Comparison of ENCODE assay signal across 10 cellular contexts in genomic region chr1:42817440-42817767, GRCh38. TPM values are rescaled to one million over a fixed set of nuclear protein-coding genes. Genes with fewer than 3 reads are reported as not detected.
DNase-seq lines count a peak whose midpoint lies in the region; ATAC-seq and TF ChIP-seq lines count a peak whose summit lies in the region.
"Had no signal": no experiment of that assay in that cellular context is flagged by ENCODE, and none has a peak within 500 bp of the region (broad histone marks: within the 10 kb centered on the region; RNA-seq: fewer than 3 reads in every experiment).

No MANE protein-coding gene starts in this region.

- no peaks in the 10 kb centered on the region for H3K9me2 ChIP-seq in GM23338 (ENCODE audit: insufficient read depth)

- H3K9me3 Mint-ChIP-seq in GM23338 (no peaks in the 10 kb centered on the region), T-cell (no peaks in the 10 kb centered on the region)
- H3K9me3 Mint-ChIP-seq in stimulated activated effector memory CD8-positive, alpha-beta T cell treated with anti-CD3 and anti-CD28 coated beads, Interleukin-12 subunit alpha, Interleukin-12 subunit beta, amount 100 ng/mL, for 72 hours = no peaks in the 10 kb centered on the region

- H2AFZ ChIP-seq in GM23338 = no peak overlapping the region; the same call in 1 of the 2 replicates

- H3K79me2 ChIP-seq in GM23338 (replicated peaks; ENCODE audit: insufficient read depth) = no peaks in the 10 kb centered on the region; the same call in 1 of the 2 replicates

- peaks cover 6% of the 10 kb centered on the region for H3F3A ChIP-seq in GM23338 (replicated peaks; ENCODE audit: low read depth)

- no peak overlapping the region for H3K27ac Mint-ChIP-seq in GM23338
- no peak overlapping the region for H3K27ac Mint-ChIP-seq in T-cell
- peak overlapping the region; percentile 89 for H3K27ac Mint-ChIP-seq in stimulated activated effector memory CD8-positive, alpha-beta T cell treated with anti-CD3 and anti-CD28 coated beads, Interleukin-12 subunit alpha, Interleukin-12 subunit beta, amount 100 ng/mL, for 72 hours

- H3K4me3 Mint-ChIP-seq in GM23338 = peak overlapping the region; percentile 62
- peak overlapping the region; percentile 70 to 84 (median 83) for H3K4me3 Mint-ChIP-seq in T-cell
- peak overlapping the region; percentile 78 for H3K4me3 Mint-ChIP-seq in stimulated activated effector memory CD8-positive, alpha-beta T cell treated with anti-CD3 and anti-CD28 coated beads, Interleukin-12 subunit alpha, Interleukin-12 subunit beta, amount 100 ng/mL, for 72 hours

- H3K4me3 ChIP-seq in GM23338 (peak overlapping the region; percentile 84), gastroesophageal sphincter (peak overlapping the region; percentile 80 to 82)

- POLR2A ChIA-PET in T-cell (lab: Charles Lee) = interaction anchor here in 1 of 2 donors (0.8 to 1.7 kb wide), 2 partner anchors 29 to 50 kb away, joined by 3 to 4 read pairs; partner anchors contain the start of genes C1orf50, P3H1 and ZNF691

- H3K36me3 Mint-ChIP-seq in GM23338 (ENCODE audit: low read depth) (peaks cover 4% of the 10 kb centered on the region; the same call in 2 of the 3 replicates), T-cell (no peaks in the 10 kb centered on the region)
- H3K36me3 Mint-ChIP-seq in stimulated activated effector memory CD8-positive, alpha-beta T cell treated with anti-CD3 and anti-CD28 coated beads, Interleukin-12 subunit alpha, Interleukin-12 subunit beta, amount 100 ng/mL, for 72 hours = no peaks in the 10 kb centered on the region

- no peaks in the 10 kb centered on the region for H3K27me3 ChIP-seq in GM23338 (ENCODE audit: insufficient read depth)
- no peaks in the 10 kb centered on the region for H3K27me3 ChIP-seq in gastroesophageal sphincter

- WGBS in gastroesophageal sphincter (ENCODE audit: low coverage in 1 of 2), 2 donors = 0% methylated on average over 7 to 8 of the region's 13 CpGs

- H3K36me3 ChIP-seq in GM23338 (ENCODE audit: insufficient read depth) (no peaks in the 10 kb centered on the region; the same call in 1 of the 2 replicates), gastroesophageal sphincter (no peaks in the 10 kb centered on the region)

- CTCF ChIA-PET in T-cell (lab: Charles Lee) = interaction anchor here (0.6 to 4.0 kb wide), 5 partner anchors 9 to 142 kb away, joined by 3 to 16 read pairs (median 3); partner anchors contain the start of genes C1orf50 (in 1 of the 2), P3H1 (in 1 of the 2) and ZNF691 (in 1 of the 2)

- H3K27ac ChIP-seq in GM23338 (ENCODE audit: low read depth) (no peak overlapping the region), gastroesophageal sphincter (peak overlapping the region in 3 of 4 donors; percentile 95 to 98 (median 96))

- H3K27me3 Mint-ChIP-seq in GM23338 (ENCODE audit: insufficient read depth, low read depth, poor library complexity) (no peaks in the 10 kb centered on the region), T-cell (no peaks in the 10 kb centered on the region)

- no peak for TF ChIP-seq POLR2A in gastroesophageal sphincter (IDR thresholded peaks at IDR 0.05)

- no peak for TF ChIP-seq EP300 in gastroesophageal sphincter (IDR thresholded peaks at IDR 0.05)

- H3K4me1 Mint-ChIP-seq in GM23338 (peaks cover 14% of the 10 kb centered on the region), T-cell (peaks cover 20 to 39% (median 20%) of the 10 kb centered on the region in 3 donors)
- H3K4me1 Mint-ChIP-seq in stimulated activated effector memory CD8-positive, alpha-beta T cell treated with anti-CD3 and anti-CD28 coated beads, Interleukin-12 subunit alpha, Interleukin-12 subunit beta, amount 100 ng/mL, for 72 hours = peaks cover 25% of the 10 kb centered on the region

- peak overlapping the region; percentile 76 for H3K4me2 ChIP-seq in GM23338

- ATAC-seq in GM23338 (no peak), T-cell (replicated peaks in 1 of 4) (no peak), gastroesophageal sphincter (no peak), GM21737 (IDR thresholded peaks at IDR 0.05; ENCODE audit: unreplicated experiment) (no peak), HG02981 (IDR thresholded peaks at IDR 0.05; ENCODE audit: unreplicated experiment) (no peak), HG02623 (IDR thresholded peaks at IDR 0.05; ENCODE audit: unreplicated experiment) (no peak), GM19452 (IDR thresholded peaks at IDR 0.05; ENCODE audit: unreplicated experiment) (no peak)
- no peak for ATAC-seq in stimulated activated effector memory CD8-positive, alpha-beta T cell treated with anti-CD3 and anti-CD28 coated beads, Interleukin-12 subunit alpha, Interleukin-12 subunit beta, amount 100 ng/mL, for 72 hours

- no peak for TF ChIP-seq CTCF in GM23338 (conservative IDR thresholded peaks at IDR 0.05; ENCODE audit: low read depth in 2 of 2)
- TF ChIP-seq CTCF in gastroesophageal sphincter (IDR thresholded peaks at IDR 0.05) = no peak

- H3K4me1 ChIP-seq in GM23338 (ENCODE audit: insufficient read depth) (peaks cover 19% of the 10 kb centered on the region), gastroesophageal sphincter (peaks cover 0 to 30% (median 9%) of the 10 kb centered on the region in 3 donors)

- DNase-seq in GM23338 (ENCODE audit: low spot score) = no peak
- DNase-seq in T-cell = no peak
- no peak for DNase-seq in stimulated activated effector memory CD8-positive, alpha-beta T cell treated with anti-CD3 and anti-CD28 coated beads, Interleukin-12 subunit alpha, Interleukin-12 subunit beta, amount 100 ng/mL, for 72 hours (ENCODE audit: low spot score in 2 of 2)

- H4K20me1 ChIP-seq in GM23338 (replicated peaks; ENCODE audit: insufficient read depth) = no peaks in the 10 kb centered on the region

- no peaks in the 10 kb centered on the region for H3K9me3 ChIP-seq in gastroesophageal sphincter

TF ChIP-seq in GM23338, 12 proteins besides CTCF, POLR2A, EP300 and RAD21 (continues in another document):
- TF ChIP-seq POLR2AphosphoS5 (IDR thresholded peaks at IDR 0.05; ENCODE audit: low read depth) (no peak), ZNF331 (CRISPR knock-in tag; IDR thresholded peaks at IDR 0.05; ENCODE audit: low read depth) (no peak), CREB1 (CRISPR knock-in tag; IDR thresholded peaks at IDR 0.05; ENCODE audit: low read depth) (no peak), EZH2phosphoT487 (IDR thresholded peaks at IDR 0.05; ENCODE audit: unreplicated experiment) (no peak), ETS1 (IDR thresholded peaks at IDR 0.05) (no peak), STAT1 (IDR thresholded peaks at IDR 0.05; ENCODE audit: unreplicated experiment) (no peak)

RNA-seq across cellular contexts. Expression of gene SVBP, which starts 0.2 kb away (rescaled TPM):
- total RNA-seq in GM23338 (2014; rRNA removed; shearing (Covaris generic)) = 22.1 and 32.9 TPM in 2 replicates
- 77.3 and 82.1 TPM in 2 replicates for polyA plus RNA-seq in GM23338 (2016; fragmentation: Nextera tagmentation; extraction: Ambion mirVana)
- total RNA-seq in T-cell = 10 to 100 TPM; 15.8 to 19.7 (median 18.7) TPM
- total RNA-seq in gastroesophageal sphincter = 10 to 100 TPM; 21.3 to 36.5 (median 22.6) TPM

RNA-seq across cellular contexts. Expression of gene ERMAP, which starts 0.5 kb away (rescaled TPM):
- total RNA-seq in GM23338 (2014; rRNA removed; shearing (Covaris generic)) = 1.8 and 2.2 TPM in 2 replicates
- polyA plus RNA-seq in GM23338 (2016; fragmentation: Nextera tagmentation; extraction: Ambion mirVana) = 1.2 and 1.9 TPM in 2 replicates
- total RNA-seq in T-cell = 1 to 10 TPM; 5.7 to 7.6 (median 6.7) TPM
- total RNA-seq in gastroesophageal sphincter = 10 to 100 TPM in 2 of 4 donors, 1 to 10 TPM in 2; 9.4 to 14.6 (median 10.5) TPM

RNA-seq across cellular contexts. Expression of gene ZNF691, which starts 29.0 kb away (rescaled TPM):
- total RNA-seq in GM23338 (2014; rRNA removed; shearing (Covaris generic)) = 26.4 and 27.7 TPM in 2 replicates
- polyA plus RNA-seq in GM23338 (2016; fragmentation: Nextera tagmentation; extraction: Ambion mirVana) = 21.3 and 22.0 TPM in 2 replicates
- total RNA-seq in T-cell (10 to 100 TPM in 3 of 5 donors, 1 to 10 TPM in 2; 4.7 to 14.9 (median 13.0) TPM), gastroesophageal sphincter (10 to 100 TPM; 11.2 to 22.4 (median 13.8) TPM)

RNA-seq across cellular contexts. Expression of gene TMEM269, which starts 32.6 kb away (rescaled TPM):
- total RNA-seq in GM23338 (2014; rRNA removed; shearing (Covaris generic)) = 0.45 TPM in 1 of 2 replicates, not detected in the other
- polyA plus RNA-seq in GM23338 (2016; fragmentation: Nextera tagmentation; extraction: Ambion mirVana) = 0.28 and 0.31 TPM in 2 replicates
- total RNA-seq in T-cell (1 to 10 TPM in 2 of 5 donors, under 1 TPM in 3; 0.20 to 1.7 (median 0.88) TPM), gastroesophageal sphincter (under 1 TPM in 1 of 4 donors, not detected in 3; 0.12 TPM)
- total RNA-seq: dermis microvascular lymphatic vessel endothelial cell, LHCN-M2 had no signal

RNA-seq across cellular contexts. Expression of gene C1orf50, which starts 50.4 kb away (rescaled TPM):
- 3.3 and 4.4 TPM in 2 replicates for total RNA-seq in GM23338 (2014; rRNA removed; shearing (Covaris generic))
- polyA plus RNA-seq in GM23338 (2016; fragmentation: Nextera tagmentation; extraction: Ambion mirVana) = 4.7 and 5.0 TPM in 2 replicates
- total RNA-seq in T-cell = 10 to 100 TPM; 12.4 to 15.3 (median 13.9) TPM
- total RNA-seq in gastroesophageal sphincter = 1 to 10 TPM; 4.0 to 8.8 (median 8.0) TPM
